ENCODE assay signal across 8 cellular contexts in genomic region chrX:20515841-20516461, GRCh38.
DNase-seq lines count a peak whose midpoint lies in the region; ATAC-seq and TF ChIP-seq lines count a peak whose summit lies in the region.

No MANE protein-coding gene starts in this region.

- peak; percentile 98 for ATAC-seq in GM21390 (IDR thresholded peaks at IDR 0.05; ENCODE audit: unreplicated experiment)
- peak; percentile 99 for ATAC-seq in HG03575 (IDR thresholded peaks at IDR 0.05; ENCODE audit: extremely low read depth, insufficient number of reproducible peaks, low FRiP score, unreplicated experiment)

- peaks cover 0 to 4% (median 0%) of the 10 kb centered on the region in 3 donors for H3K27me3 ChIP-seq in stomach

- CTCF ChIA-PET in activated CD4-positive, alpha-beta memory T cell treated with anti-CD3 and anti-CD28 coated beads for 36 hours (lab: Charles Lee): interaction anchor here (0.6 to 2.1 kb wide), 4 partner anchors 14 to 138 kb away, joined by 3 to 6 read pairs (median 3); no protein-coding TSS in a partner anchor

- peak overlapping the region in 1 of 5 donors; percentile 22 for H3K27ac ChIP-seq in stomach

- in situ Hi-C loops in G401 (cut with HindIII; ENCODE audit: low sequenced_read_pairs): no loop called here

- H3K4me1 ChIP-seq in stomach: no peaks in the 10 kb centered on the region

- TF ChIP-seq CTCF in GM10266 (IDR thresholded peaks at IDR 0.05; ENCODE audit: control insufficient read depth, insufficient read depth, low read depth, missing control alignments): no peak
- TF ChIP-seq CTCF in stomach (IDR thresholded peaks at IDR 0.05): no peak

- 13 to 27% (median 18%) methylated on average over 1 of the region's 1 CpG for WGBS in stomach, 5 donors

- H3K9me3 Mint-ChIP-seq in activated CD4-positive, alpha-beta memory T cell treated with anti-CD3 and anti-CD28 coated beads for 36 hours: peaks cover 5% of the 10 kb centered on the region

- intact Hi-C loops in activated CD4-positive, alpha-beta memory T cell treated with anti-CD3 and anti-CD28 coated beads for 36 hours (cut with micrococcal nuclease): loop anchor here (1.0 to 5.0 kb wide), 6 partner anchors 10 to 291 kb away; no protein-coding TSS in a partner anchor
- intact Hi-C loops in stomach (cut with DNase I; ENCODE audit: low total_unique reads): no loop called here

- POLR2A ChIA-PET in activated CD4-positive, alpha-beta memory T cell treated with anti-CD3 and anti-CD28 coated beads for 36 hours (lab: Charles Lee): interaction anchor here (0.6 to 2.4 kb wide), 5 partner anchors 16 to 249 kb away, joined by 3 to 13 read pairs (median 3); partner anchors contain the start of gene RPS6KA3

- DNase-seq in GM10266 (ENCODE audit: extremely low spot score) (peak; percentile 30), kidney glomerular epithelial cell (lab: John Stamatoyannopoulos, UW) (peak; percentile 65), stomach (no peak), C1 segment of cervical spinal cord (lab: John Stamatoyannopoulos, UW) (no peak), G401 (ENCODE audit: low spot score) (no peak)
- peak; percentile 37 for DNase-seq in activated CD4-positive, alpha-beta memory T cell treated with anti-CD3 and anti-CD28 coated beads for 36 hours

- no peaks in the 10 kb centered on the region for H3K36me3 ChIP-seq in stomach

- no peaks in the 10 kb centered on the region for H3K36me3 Mint-ChIP-seq in activated CD4-positive, alpha-beta memory T cell treated with anti-CD3 and anti-CD28 coated beads for 36 hours

- no peak for TF ChIP-seq POLR2A in stomach (IDR thresholded peaks at IDR 0.05)

- H3K4me3 Mint-ChIP-seq in activated CD4-positive, alpha-beta memory T cell treated with anti-CD3 and anti-CD28 coated beads for 36 hours: no peak overlapping the region

- peak overlapping the region; percentile 58 for H3K27ac Mint-ChIP-seq in activated CD4-positive, alpha-beta memory T cell treated with anti-CD3 and anti-CD28 coated beads for 36 hours

- H3K27me3 Mint-ChIP-seq in activated CD4-positive, alpha-beta memory T cell treated with anti-CD3 and anti-CD28 coated beads for 36 hours: peaks cover 13% of the 10 kb centered on the region

- H3K9me3 ChIP-seq in stomach: no peaks in the 10 kb centered on the region

- no peak overlapping the region for H3K4me3 ChIP-seq in stomach

- peaks cover 34% of the 10 kb centered on the region for H3K4me1 Mint-ChIP-seq in activated CD4-positive, alpha-beta memory T cell treated with anti-CD3 and anti-CD28 coated beads for 36 hours (ENCODE audit: low read depth)

- TF ChIP-seq EP300 in stomach (IDR thresholded peaks at IDR 0.05): no peak

Comparison
In these comparisons a context has a peak if more than half of its experiments do, and no peak if none do; other contexts are left out.
1. DNase-seq: peak in GM10266 (single experiment), activated CD4-positive, alpha-beta memory T cell treated with anti-CD3 and anti-CD28 coated beads for 36 hours (single experiment) and kidney glomerular epithelial cell (single experiment); none in stomach (single experiment), C1 segment of cervical spinal cord (0 of 14) and G401 (single experiment).